In the genomic region with DNA sequence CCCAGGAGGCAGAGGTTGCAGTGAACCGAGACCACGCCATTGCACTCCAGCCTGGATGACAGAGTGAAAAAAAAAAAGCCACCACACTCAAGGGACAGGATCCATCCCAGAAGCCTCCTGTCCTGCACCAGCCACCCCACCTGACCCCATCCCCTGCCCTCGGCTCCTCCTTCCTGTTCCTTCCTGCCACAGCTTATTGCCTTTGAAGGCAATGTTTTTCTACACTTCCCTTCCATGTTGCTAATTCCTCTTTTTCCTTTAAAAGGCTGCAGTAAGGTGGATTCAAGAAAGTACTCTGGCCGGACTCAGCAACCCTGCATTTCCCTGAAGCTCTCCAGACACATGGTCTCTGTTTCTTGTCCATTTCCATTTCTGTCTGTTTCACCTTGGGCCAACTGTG, we compare ENCODE assay signal across 20 cellular contexts.
"Had no signal": no experiment of that assay in that cellular context is flagged by ENCODE, and none has a peak within 500 bp of the region (broad histone marks: within the 10 kb centered on the region; RNA-seq: fewer than 3 reads in every experiment).

No MANE protein-coding gene starts in this region.

- H3K27ac ChIP-seq: body of pancreas, hepatocyte, lower lobe of right lung had no signal

- ATAC-seq: activated CD8-positive, alpha-beta memory T cell treated with anti-CD3 and anti-CD28 coated beads, Interleukin-2, amount 10 ng/mL, durations not matched to agents 7 days and 5 days; activated T-helper 17 cell treated with anti-CD3 and anti-CD28 coated beads, Interleukin-2, amount 50 U/mL, for 72 hours; body of pancreas; left cardiac atrium; lower lobe of right lung; natural killer cell treated with Interleukin-12 subunit alpha and Interleukin-12 subunit beta and Interleukin-15 and Interleukin-18, amount 100 ng/mL, for 72 hours; stimulated activated naive B cell treated with anti-CD40 and anti-IgM and Interleukin-4, amounts not matched to agents 10 μg/mL and 1 μg/mL and 100 μg/mL, for 72 hours had no signal

- H3K36me3 Mint-ChIP-seq: activated CD8-positive, alpha-beta memory T cell treated with anti-CD3 and anti-CD28 coated beads, Interleukin-2, amount 10 ng/mL, durations not matched to agents 7 days and 5 days; activated naive CD8-positive, alpha-beta T cell treated with anti-CD3 and anti-CD28 coated beads, Interleukin-2, amount 10 ng/mL, durations not matched to agents 7 days and 5 days; natural killer cell treated with Interleukin-12 subunit alpha and Interleukin-12 subunit beta and Interleukin-15 and Interleukin-18, amount 100 ng/mL, for 72 hours; stimulated activated naive B cell treated with anti-CD40 and anti-IgM and Interleukin-4, amounts not matched to agents 10 μg/mL and 1 μg/mL and 100 μg/mL, for 72 hours had no signal

- H3K4me1 ChIP-seq: lower lobe of right lung had no signal

- H3K4me3 ChIP-seq: body of pancreas, hepatocyte, lower lobe of right lung had no signal

- H3K9me3 ChIP-seq: body of pancreas, lower lobe of right lung had no signal

- H3K4me3 Mint-ChIP-seq: activated CD4-positive, alpha-beta memory T cell treated with anti-CD3 and anti-CD28 coated beads, Interleukin-2, amount 10 ng/mL, durations not matched to agents 7 days and 5 days; activated CD8-positive, alpha-beta memory T cell treated with anti-CD3 and anti-CD28 coated beads, Interleukin-2, amount 10 ng/mL, durations not matched to agents 7 days and 5 days; activated naive CD8-positive, alpha-beta T cell treated with anti-CD3 and anti-CD28 coated beads, Interleukin-2, amount 10 ng/mL, durations not matched to agents 7 days and 5 days; activated T-helper 17 cell treated with anti-CD3 and anti-CD28 coated beads, Interleukin-2, amount 50 U/mL, for 72 hours; natural killer cell treated with Interleukin-12 subunit alpha and Interleukin-12 subunit beta and Interleukin-15 and Interleukin-18, amount 100 ng/mL, for 72 hours; stimulated activated naive B cell treated with anti-CD40 and anti-IgM and Interleukin-4, amounts not matched to agents 10 μg/mL and 1 μg/mL and 100 μg/mL, for 72 hours had no signal

- DNase-seq: activated CD4-positive, alpha-beta memory T cell treated with anti-CD3 and anti-CD28 coated beads, Interleukin-2, amount 10 ng/mL, durations not matched to agents 7 days and 5 days; activated CD4-positive, alpha-beta T cell treated with anti-CD3 and anti-CD28 coated beads for 48 hours; activated CD4-positive, CD25-positive, alpha-beta regulatory T cell; activated CD8-positive, alpha-beta memory T cell treated with anti-CD3 and anti-CD28 coated beads, Interleukin-2, amount 10 ng/mL, durations not matched to agents 7 days and 5 days; activated naive CD4-positive, alpha-beta T cell; activated naive CD8-positive, alpha-beta T cell treated with anti-CD3 and anti-CD28 coated beads, Interleukin-2, amount 10 ng/mL, durations not matched to agents 7 days and 5 days; activated T-cell treated with anti-CD3 and anti-CD28 coated beads, Interleukin-2, amount 50 U/mL, for 1 hour; amygdala; body of pancreas; dermis blood vessel endothelial cell; effector memory CD4-positive, alpha-beta T cell; left cardiac atrium; lower lobe of right lung; nucleus accumbens; posterior cingulate gyrus; stimulated activated naive B cell treated with anti-CD40 and anti-IgM and Interleukin-4, amounts not matched to agents 10 μg/mL and 1 μg/mL and 100 μg/mL, for 72 hours; T1000 had no signal

- H3K27me3 Mint-ChIP-seq: activated T-helper 17 cell treated with anti-CD3 and anti-CD28 coated beads, Interleukin-2, amount 50 U/mL, for 72 hours had no signal

- H3K27me3 ChIP-seq: body of pancreas, hepatocyte had no signal

- H3K9me3 Mint-ChIP-seq: activated CD4-positive, alpha-beta memory T cell treated with anti-CD3 and anti-CD28 coated beads, Interleukin-2, amount 10 ng/mL, durations not matched to agents 7 days and 5 days; activated naive CD8-positive, alpha-beta T cell treated with anti-CD3 and anti-CD28 coated beads, Interleukin-2, amount 10 ng/mL, durations not matched to agents 7 days and 5 days; activated T-helper 17 cell treated with anti-CD3 and anti-CD28 coated beads, Interleukin-2, amount 50 U/mL, for 72 hours; natural killer cell treated with Interleukin-12 subunit alpha and Interleukin-12 subunit beta and Interleukin-15 and Interleukin-18, amount 100 ng/mL, for 72 hours; stimulated activated naive B cell treated with anti-CD40 and anti-IgM and Interleukin-4, amounts not matched to agents 10 μg/mL and 1 μg/mL and 100 μg/mL, for 72 hours had no signal

- H3K4me1 Mint-ChIP-seq: activated CD8-positive, alpha-beta memory T cell treated with anti-CD3 and anti-CD28 coated beads, Interleukin-2, amount 10 ng/mL, durations not matched to agents 7 days and 5 days; activated T-helper 17 cell treated with anti-CD3 and anti-CD28 coated beads, Interleukin-2, amount 50 U/mL, for 72 hours; stimulated activated naive B cell treated with anti-CD40 and anti-IgM and Interleukin-4, amounts not matched to agents 10 μg/mL and 1 μg/mL and 100 μg/mL, for 72 hours had no signal

- H3K27ac Mint-ChIP-seq: activated CD4-positive, alpha-beta memory T cell treated with anti-CD3 and anti-CD28 coated beads, Interleukin-2, amount 10 ng/mL, durations not matched to agents 7 days and 5 days; activated CD8-positive, alpha-beta memory T cell treated with anti-CD3 and anti-CD28 coated beads, Interleukin-2, amount 10 ng/mL, durations not matched to agents 7 days and 5 days; activated naive CD8-positive, alpha-beta T cell treated with anti-CD3 and anti-CD28 coated beads, Interleukin-2, amount 10 ng/mL, durations not matched to agents 7 days and 5 days; natural killer cell treated with Interleukin-12 subunit alpha and Interleukin-12 subunit beta and Interleukin-15 and Interleukin-18, amount 100 ng/mL, for 72 hours; stimulated activated naive B cell treated with anti-CD40 and anti-IgM and Interleukin-4, amounts not matched to agents 10 μg/mL and 1 μg/mL and 100 μg/mL, for 72 hours had no signal
